ENCODE assay signal across 13 cellular contexts in the genomic region with DNA sequence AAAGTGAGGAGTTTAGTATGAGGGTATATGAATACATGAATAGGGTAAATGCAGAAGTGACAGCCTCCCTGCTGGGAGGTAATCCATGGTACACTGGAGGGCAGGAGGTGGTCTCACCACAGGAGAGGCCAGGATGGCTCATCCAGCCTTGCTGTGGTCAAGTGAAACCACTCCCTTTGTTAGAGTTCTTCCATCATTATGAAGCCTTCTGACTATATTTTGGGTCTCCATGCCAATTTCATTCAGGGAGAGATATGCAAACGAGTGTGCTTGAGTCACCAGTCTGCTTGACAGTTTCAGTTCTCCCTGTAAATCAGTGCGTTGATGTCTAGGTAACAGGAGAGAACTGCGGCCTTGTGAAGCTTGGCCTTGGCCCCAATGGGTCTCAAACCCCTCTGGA. TPM values are rescaled to one million over a fixed set of nuclear protein-coding genes. Genes with fewer than 3 reads are reported as not detected.
DNase-seq lines count a peak whose midpoint lies in the region; ATAC-seq, FAIRE-seq and TF ChIP-seq lines count a peak whose summit lies in the region.
"Had no signal": no experiment of that assay in that cellular context is flagged by ENCODE, and none has a peak within 500 bp of the region (broad histone marks: within the 10 kb centered on the region; RNA-seq: fewer than 3 reads in every experiment).

No MANE protein-coding gene starts in this region.

- DNase-seq in astrocyte (ENCODE audit: low read depth) (peak; percentile 15), GF-D8 (lab: John Stamatoyannopoulos, UW) (no peak), immature natural killer cell (no peak), NCI-H2029 treated with DMSO at 0.1 percent for 48 hours (lab: John Stamatoyannopoulos, UW) (no peak)
- DNase-seq: C1 segment of cervical spinal cord, H7, T-helper 2 cell had no signal

- no peaks in the 10 kb centered on the region for H3K4me1 ChIP-seq in astrocyte (ENCODE audit: insufficient read depth, low read length)

- no peaks in the 10 kb centered on the region for H3K79me2 ChIP-seq in astrocyte (ENCODE audit: insufficient read depth, low read length)

- no peak overlapping the region for H3K27ac ChIP-seq in astrocyte (ENCODE audit: low read depth, low read length)

- H3K27me3 Mint-ChIP-seq in astrocyte (ENCODE audit: low read depth, unreplicated experiment) (no peaks in the 10 kb centered on the region), immature natural killer cell (ENCODE audit: low read depth in 3 of 3) (no peaks in the 10 kb centered on the region)

- no peaks in the 10 kb centered on the region for H4K20me1 ChIP-seq in astrocyte (ENCODE audit: insufficient read depth, low read length)

- H3K9me3 ChIP-seq in astrocyte (ENCODE audit: insufficient read depth, low read depth, low read length): no peaks in the 10 kb centered on the region

- H3K27ac Mint-ChIP-seq in astrocyte (ENCODE audit: unreplicated experiment): no peak overlapping the region
- H3K27ac Mint-ChIP-seq in immature natural killer cell: no peak overlapping the region

- H3K4me3 ChIP-seq in astrocyte (ENCODE audit: insufficient read depth, low read depth, low read length): no peak overlapping the region

- H3K4me3 Mint-ChIP-seq in astrocyte (ENCODE audit: unreplicated experiment) (no peak overlapping the region), immature natural killer cell (no peak overlapping the region)

- peak; percentile 26 for FAIRE-seq in astrocyte (lab: Jason Lieb, UNC)

- TF ChIP-seq CTCF in astrocyte (IDR thresholded peaks at IDR 0.05; ENCODE audit: insufficient read depth, low read depth, low read length): no peak

- H3K9me3 Mint-ChIP-seq in astrocyte (ENCODE audit: unreplicated experiment) (no peaks in the 10 kb centered on the region), immature natural killer cell (peaks cover 0 to 2% (median 0%) of the 10 kb centered on the region in 6 donors)

- no peak overlapping the region for H3K9ac ChIP-seq in astrocyte (ENCODE audit: low read length)

- H3K4me1 Mint-ChIP-seq in astrocyte (ENCODE audit: low read depth, unreplicated experiment) (peaks cover 9% of the 10 kb centered on the region), immature natural killer cell (no peaks in the 10 kb centered on the region)

- no peaks in the 10 kb centered on the region for H3K27me3 ChIP-seq in astrocyte (ENCODE audit: insufficient read depth, low read length)

- no peak overlapping the region for H3K4me2 ChIP-seq in astrocyte (ENCODE audit: low read length)

- H3K36me3 Mint-ChIP-seq in astrocyte (ENCODE audit: low read depth, unreplicated experiment) (peaks cover 2% of the 10 kb centered on the region), immature natural killer cell (peaks cover 0 to 5% (median 3%) of the 10 kb centered on the region in 3 donors)

- no peaks in the 10 kb centered on the region for H3K36me3 ChIP-seq in astrocyte (ENCODE audit: insufficient read depth, low read length)

- no peak overlapping the region for H2AFZ ChIP-seq in astrocyte (ENCODE audit: low read depth, low read length)

- peak; percentile 42 for ATAC-seq in GM18517 (IDR thresholded peaks at IDR 0.05; ENCODE audit: unreplicated experiment)
- peak; percentile 79 for ATAC-seq in GM21576 (IDR thresholded peaks at IDR 0.05; ENCODE audit: unreplicated experiment)
- ATAC-seq in HG03469 (IDR thresholded peaks at IDR 0.05; ENCODE audit: unreplicated experiment): peak; percentile 72
- ATAC-seq in HG03097 (IDR thresholded peaks at IDR 0.05; ENCODE audit: low FRiP score, unreplicated experiment): no peak

RNA-seq across cellular contexts. Expression of a gene that starts 16.4 kb away (rescaled TPM):
- not detected in 2 replicates for total RNA-seq in astrocyte
- polyA plus RNA-seq in immature natural killer cell: not detected
- total RNA-seq: H7, NCI-H460, skeletal muscle tissue had no signal

RNA-seq across cellular contexts. Expression of a gene that starts 44.7 kb away (rescaled TPM):
- 42.8 and 50.5 TPM in 2 replicates for total RNA-seq in astrocyte
- 10 to 100 TPM; 19.8 to 57.0 (median 26.9) TPM for polyA plus RNA-seq in immature natural killer cell
